Comparison of ENCODE assay signal across 25 cellular contexts in genomic region chr21:42343101-42343500, GRCh38. TPM values are rescaled to one million over a fixed set of nuclear protein-coding genes. Genes with fewer than 3 reads are reported as not detected.
"Had no signal": no experiment of that assay in that cellular context is flagged by ENCODE, and none has a peak within 500 bp of the region (broad histone marks: within the 10 kb centered on the region; RNA-seq: fewer than 3 reads in every experiment).

No MANE protein-coding gene starts in this region.

- H3K4me3 Mint-ChIP-seq: naive thymus-derived CD4-positive, alpha-beta T cell; nephron progenitor cell; stimulated activated effector memory CD8-positive, alpha-beta T cell treated with anti-CD3 and anti-CD28 coated beads, Interleukin-12 subunit alpha, Interleukin-12 subunit beta, amount 100 ng/mL, for 72 hours had no signal

- H3K27me3 ChIP-seq: neutrophil, ovary, thyroid gland, upper lobe of left lung, vagina had no signal

- H3K9me3 Mint-ChIP-seq: naive thymus-derived CD4-positive, alpha-beta T cell; nephron progenitor cell; stimulated activated effector memory CD8-positive, alpha-beta T cell treated with anti-CD3 and anti-CD28 coated beads, Interleukin-12 subunit alpha, Interleukin-12 subunit beta, amount 100 ng/mL, for 72 hours had no signal

- H3K27me3 Mint-ChIP-seq: naive thymus-derived CD4-positive, alpha-beta T cell had no signal

- H3K27ac Mint-ChIP-seq: naive thymus-derived CD4-positive, alpha-beta T cell; nephron progenitor cell; progenitor cell of endocrine pancreas; stimulated activated effector memory CD8-positive, alpha-beta T cell treated with anti-CD3 and anti-CD28 coated beads, Interleukin-12 subunit alpha, Interleukin-12 subunit beta, amount 100 ng/mL, for 72 hours had no signal

- H3K27ac ChIP-seq: epithelial cell of prostate, esophagus muscularis mucosa, gastrocnemius medialis, heart right ventricle, neutrophil, ovary, suprapubic skin, thyroid gland, upper lobe of left lung, vagina had no signal

- H3K4me1 ChIP-seq: gastrocnemius medialis, suprapubic skin had no signal

- H3K36me3 Mint-ChIP-seq: naive thymus-derived CD4-positive, alpha-beta T cell; stimulated activated effector memory CD8-positive, alpha-beta T cell treated with anti-CD3 and anti-CD28 coated beads, Interleukin-12 subunit alpha, Interleukin-12 subunit beta, amount 100 ng/mL, for 72 hours had no signal

- H3K4me3 ChIP-seq: esophagus muscularis mucosa, gastrocnemius medialis, heart right ventricle, ovary, suprapubic skin, thyroid gland, upper lobe of left lung, vagina had no signal

- DNase-seq: effector memory CD4-positive, alpha-beta T cell; gastrocnemius medialis; heart right ventricle; hypothalamus; mammary epithelial cell; nephron progenitor cell; ovary; right cardiac atrium; small intestine; stimulated activated CD4-positive, alpha-beta T cell treated with anti-CD3 and anti-CD28 coated beads, Interleukin-2, amount 100 ng/mL, for 48 hours; stimulated activated naive CD8-positive, alpha-beta T cell treated with anti-CD3 and anti-CD28 coated beads, Interleukin-15, Interleukin-2, amounts not matched to agents 100 U/mL and 50 U/mL, for 24 hours; thyroid gland; upper lobe of left lung had no signal

- H3K36me3 ChIP-seq: esophagus muscularis mucosa, gastrocnemius medialis, heart right ventricle, neutrophil, ovary, suprapubic skin, thyroid gland, upper lobe of left lung, vagina had no signal

- H3K9me3 ChIP-seq: esophagus muscularis mucosa, gastrocnemius medialis, heart right ventricle, neutrophil, ovary, suprapubic skin, thyroid gland, upper lobe of left lung, vagina had no signal

RNA-seq across cellular contexts. Expression of gene TFF2, which starts 7.7 kb away (rescaled TPM):
- total RNA-seq: esophagus muscularis mucosa; fibroblast of villous mesenchyme; gastrocnemius medialis; heart right ventricle; lower leg skin; mammary epithelial cell; mesenteric fat pad; mononuclear cell; naive thymus-derived CD4-positive, alpha-beta T cell; progenitor cell of endocrine pancreas; right cardiac atrium; suprapubic skin; upper lobe of left lung; vagina had no signal
- polyA plus RNA-seq: heart right ventricle; mammary epithelial cell; naive thymus-derived CD4-positive, alpha-beta T cell; ovary; right cardiac atrium had no signal

RNA-seq across cellular contexts. Expression of gene TFF1, which starts 23.2 kb away (rescaled TPM):
- total RNA-seq: esophagus muscularis mucosa; fibroblast of villous mesenchyme; gastrocnemius medialis; heart right ventricle; lower leg skin; mammary epithelial cell; mesenteric fat pad; mononuclear cell; naive thymus-derived CD4-positive, alpha-beta T cell; right cardiac atrium; suprapubic skin; thyroid gland; vagina had no signal
- polyA plus RNA-seq: heart right ventricle; mammary epithelial cell; naive thymus-derived CD4-positive, alpha-beta T cell; ovary; right cardiac atrium had no signal

RNA-seq across cellular contexts. Expression of gene TFF3, which starts 27.9 kb away (rescaled TPM):
- total RNA-seq: fibroblast of villous mesenchyme; mammary epithelial cell; mononuclear cell; naive thymus-derived CD4-positive, alpha-beta T cell had no signal
- polyA plus RNA-seq: mammary epithelial cell; naive thymus-derived CD4-positive, alpha-beta T cell had no signal

RNA-seq across cellular contexts. Expression of gene TMPRSS3, which starts 52.8 kb away (rescaled TPM):
- total RNA-seq: esophagus muscularis mucosa, fibroblast of villous mesenchyme, gastrocnemius medialis, mesenteric fat pad, right cardiac atrium had no signal
- polyA plus RNA-seq: mammary epithelial cell, right cardiac atrium had no signal
